ENCODE assay signal across 3 cellular contexts in the genomic region with DNA sequence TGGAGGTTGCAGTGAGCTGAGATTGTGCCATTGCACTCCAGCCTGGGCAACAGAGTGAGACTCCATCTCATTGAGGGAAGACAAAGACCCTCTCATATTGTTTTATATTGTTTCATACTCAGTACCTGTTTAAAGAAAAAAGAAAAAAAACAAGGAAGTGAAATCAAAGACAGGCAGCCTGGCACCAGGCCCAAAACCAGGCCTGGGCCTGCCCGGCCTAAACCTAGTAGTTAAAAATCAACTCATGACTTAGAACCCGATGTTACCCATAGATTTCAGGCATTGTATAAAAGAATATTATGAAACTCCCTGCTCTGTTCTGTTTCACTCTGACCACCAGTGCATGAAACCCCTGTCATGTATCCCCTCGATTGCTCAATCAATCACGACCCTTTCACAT. TPM values are rescaled to one million over a fixed set of nuclear protein-coding genes. Genes with fewer than 3 reads are reported as not detected.
"Had no signal": no experiment of that assay in that cellular context is flagged by ENCODE, and none has a peak within 500 bp of the region (broad histone marks: within the 10 kb centered on the region; RNA-seq: fewer than 3 reads in every experiment).

No MANE protein-coding gene starts in this region.

RNA-seq across cellular contexts. Expression of gene GOLGA8O, which starts 50.2 kb away (rescaled TPM):
- total RNA-seq: GM23248, HepG2 had no signal
- polyA plus RNA-seq: GM23248, IgD-negative memory B cell had no signal
